8 cellular contexts compared by ENCODE assay signal in genomic region chr10:18140149-18140956, GRCh38. TPM values are rescaled to one million over a fixed set of nuclear protein-coding genes. Genes with fewer than 3 reads are reported as not detected.
A peak's percentile ranks its signal among the peaks of the same experiment; 100 is the strongest.
DNase-seq lines count a peak whose midpoint lies in the region; ATAC-seq and TF ChIP-seq lines count a peak whose summit lies in the region.

CACNB2 (plus strand) TSS chr10:18140424.

- no peak within 1 kb of the TSS for H2AFZ ChIP-seq in OCI-LY7 (ENCODE audit: low read length)

- H3K9me3 ChIP-seq in left lung (no peaks in the 10 kb centered on the region), subcutaneous abdominal adipose tissue (ENCODE audit: control insufficient read depth in 5 of 5, low read length in 5 of 5) (no peaks in the 10 kb centered on the region), OCI-LY7 (ENCODE audit: low read length) (no peaks in the 10 kb centered on the region)

- ATAC-seq in left lung: peak; percentile 76

- TF ChIP-seq CTCF in CD14-positive monocyte (IDR thresholded peaks at IDR 0.05) (no peak), LNCaP clone FGC (IDR thresholded peaks at IDR 0.05; ENCODE audit: control insufficient read depth, extremely low read depth, insufficient read depth) (peak; percentile 26), left lung (IDR thresholded peaks at IDR 0.05) (no peak), OCI-LY7 (conservative IDR thresholded peaks at IDR 0.05; ENCODE audit: low read length) (no peak)

- H3K36me3 ChIP-seq in left lung (no peaks in the 10 kb centered on the region), subcutaneous abdominal adipose tissue (ENCODE audit: control insufficient read depth in 5 of 5, insufficient read depth in 5 of 5, low read length in 5 of 5) (no peaks in the 10 kb centered on the region), OCI-LY7 (ENCODE audit: insufficient read depth, low read length) (no peaks in the 10 kb centered on the region)

- H3K4me2 ChIP-seq in OCI-LY7 (ENCODE audit: low read length): no peak within 1 kb of the TSS

- H3K4me3 Mint-ChIP-seq in CD14-positive monocyte: peak within 1 kb of the TSS; percentile 55 to 84

- peaks cover 42 to 58% (median 51%) of the 10 kb centered on the region in 3 donors for H3K27me3 Mint-ChIP-seq in CD14-positive monocyte (ENCODE audit: low read depth in 3 of 3)

- intact Hi-C loops in CD14-positive monocyte (cut with micrococcal nuclease): no loop called here
- intact Hi-C loops in left lung (cut with DNase I): no loop called here
- intact Hi-C loops in OCI-LY7 (cut with micrococcal nuclease; ENCODE audit: unreplicated experiment): no loop called here

- H3K4me1 ChIP-seq in left lung (peaks cover 0 to 18% of the 10 kb centered on the region in 2 donors), subcutaneous abdominal adipose tissue (ENCODE audit: control insufficient read depth in 5 of 5, insufficient read depth in 5 of 5, low read length in 5 of 5) (peaks cover 0 to 15% (median 13%) of the 10 kb centered on the region in 5 donors), OCI-LY7 (ENCODE audit: insufficient read depth, low read length, poor library complexity, severe bottlenecking) (no peaks in the 10 kb centered on the region)

- H4K20me1 ChIP-seq in OCI-LY7 (ENCODE audit: insufficient read depth, low read length): no peaks in the 10 kb centered on the region

- H3K9ac ChIP-seq in subcutaneous abdominal adipose tissue (ENCODE audit: low read length in 5 of 5): no peak within 1 kb of the TSS

- H3K4me1 Mint-ChIP-seq in CD14-positive monocyte: peaks cover 16% of the 10 kb centered on the region

- H3K27ac ChIP-seq in left lung (peak within 1 kb of the TSS; percentile 42 to 76), subcutaneous abdominal adipose tissue (ENCODE audit: low read depth, low read length) (no peak within 1 kb of the TSS), OCI-LY7 (ENCODE audit: low read depth, low read length, poor library complexity, severe bottlenecking) (no peak within 1 kb of the TSS)

- H3K36me3 Mint-ChIP-seq in CD14-positive monocyte: no peaks in the 10 kb centered on the region

- peaks cover 18 to 41% of the 10 kb centered on the region in 2 donors for H3K27me3 ChIP-seq in left lung
- H3K27me3 ChIP-seq in subcutaneous abdominal adipose tissue (ENCODE audit: control insufficient read depth in 5 of 5, insufficient read depth in 4 of 5, low read length in 5 of 5): peaks cover 0 to 24% (median 8%) of the 10 kb centered on the region in 5 donors

- H3K9me2 ChIP-seq in OCI-LY7 (ENCODE audit: insufficient read depth, low read length): no peaks in the 10 kb centered on the region

- POLR2A ChIA-PET in OCI-LY7 (lab: Charles Lee): no interaction called here

- H3K9me3 Mint-ChIP-seq in CD14-positive monocyte: peaks cover 0 to 7% (median 0%) of the 10 kb centered on the region in 7 donors

- peak within 1 kb of the TSS; percentile 58 for H3K4me3 ChIP-seq in LNCaP clone FGC (ENCODE audit: low read depth, low read length)
- peak within 1 kb of the TSS; percentile 44 to 48 for H3K4me3 ChIP-seq in left lung
- H3K4me3 ChIP-seq in subcutaneous abdominal adipose tissue (ENCODE audit: low read depth in 1 of 5, low read length in 5 of 5): peak within 1 kb of the TSS; percentile 40 to 69 (median 53)
- H3K4me3 ChIP-seq in OCI-LY7 (ENCODE audit: low read depth, low read length, poor library complexity, severe bottlenecking): no peak within 1 kb of the TSS

- CTCF ChIA-PET in OCI-LY7 (lab: Charles Lee; ENCODE audit: unreplicated experiment): no interaction called here

- no TSS peak for BruUV-seq in OCI-LY7 (replicated peaks; lab: Mats Ljungman, UMichigan)

- no peaks in the 10 kb centered on the region for H3K79me2 ChIP-seq in OCI-LY7 (ENCODE audit: insufficient read depth, low read depth, low read length)

- DNase-seq in CD14-positive monocyte (ENCODE audit: low spot score): no peak
- peak; percentile 17 for DNase-seq in LNCaP clone FGC (ENCODE audit: low read depth)
- DNase-seq in dedifferentiated amniotic fluid mesenchymal stem cell (ENCODE audit: extremely low spot score): peak; percentile 44
- DNase-seq in left lung: peak; percentile 63 to 82
- DNase-seq in NCI-H2029 (lab: John Stamatoyannopoulos, UW): no peak
- no peak for DNase-seq in HT-29 (ENCODE audit: low spot score)
- DNase-seq in OCI-LY7 (ENCODE audit: low spot score): no peak

- no peak within 1 kb of the TSS for H3K27ac Mint-ChIP-seq in CD14-positive monocyte

RNA-seq across cellular contexts. Expression of gene CACNB2, which starts in this region (rescaled TPM):
- polyA plus RNA-seq in CD14-positive monocyte: under 1 TPM in 1 of 2 donors, not detected in 1; 0.05 TPM
- 1 to 10 TPM; 4.0 to 5.7 TPM for total RNA-seq in left lung
- total RNA-seq in HT-29 (2014; rRNA removed; shearing (Covaris generic)): not detected in 2 replicates
- total RNA-seq in OCI-LY7 (2014; rRNA removed; shearing (Covaris generic)): not detected in 2 replicates
- not detected in 2 replicates for total RNA-seq in OCI-LY7 (2022)

Comparison
In these comparisons a context has a peak if more than half of its experiments do, and no peak if none do; other contexts are left out.
1. DNase-seq: peak in LNCaP clone FGC (single experiment), dedifferentiated amniotic fluid mesenchymal stem cell (single experiment) and left lung (2 of 2); none in CD14-positive monocyte (single experiment), NCI-H2029 (single experiment), HT-29 (single experiment) and OCI-LY7 (single experiment).
2. H3K27ac ChIP-seq: peak in left lung (2 of 2); none in subcutaneous abdominal adipose tissue (single experiment) and OCI-LY7 (single experiment).